Comparison of ENCODE assay signal across 22 cellular contexts in the genomic region with DNA sequence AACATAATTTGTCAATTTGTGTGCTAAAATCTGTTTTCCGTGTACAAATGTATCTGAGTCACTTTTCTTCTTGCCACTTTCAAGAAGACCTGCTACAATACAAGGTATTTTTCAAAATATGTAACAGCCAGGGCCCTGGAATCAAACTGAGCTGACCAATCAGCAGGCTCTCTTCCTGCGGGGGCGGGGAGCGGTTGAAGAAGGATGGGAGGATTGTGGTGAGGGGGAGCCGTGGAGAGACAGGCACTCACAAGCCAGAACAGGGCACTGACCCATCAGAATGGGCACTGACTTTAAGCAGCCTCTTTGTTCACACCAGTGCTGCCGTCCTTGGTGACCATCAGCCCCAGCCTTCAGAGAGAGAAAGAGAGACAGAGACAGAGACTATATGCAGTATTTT.
"Had no signal": no experiment of that assay in that cellular context is flagged by ENCODE, and none has a peak within 500 bp of the region (broad histone marks: within the 10 kb centered on the region; RNA-seq: fewer than 3 reads in every experiment).

No MANE protein-coding gene starts in this region.

- H3K27ac ChIP-seq: brain microvascular endothelial cell, colonic mucosa, left ventricle myocardium inferior, spleen, thoracic aorta had no signal

- H3K4me3 Mint-ChIP-seq: activated CD4-positive, alpha-beta memory T cell treated with anti-CD3 and anti-CD28 coated beads, Interleukin-2, amount 10 ng/mL, durations not matched to agents 7 days and 5 days; immature natural killer cell; naive thymus-derived CD8-positive, alpha-beta T cell; stimulated activated memory B cell treated with anti-CD40 and anti-IgM and Interleukin-4, amounts not matched to agents 10 μg/mL and 1 μg/mL and 100 μg/mL, for 72 hours had no signal

- H3K36me3 ChIP-seq: brain microvascular endothelial cell, colonic mucosa, left ventricle myocardium inferior, thoracic aorta had no signal

- DNase-seq: activated CD4-positive, alpha-beta memory T cell treated with anti-CD3 and anti-CD28 coated beads, Interleukin-2, amount 10 ng/mL, durations not matched to agents 7 days and 5 days; activated CD4-positive, alpha-beta T cell treated with anti-CD3 and anti-CD28 coated beads for 4 hours; activated naive CD4-positive, alpha-beta T cell treated with Interleukin-2 at 50 U/mL for 16 hours; activated T-cell treated with anti-CD3 and anti-CD28 coated beads, Interleukin-2, amount 50 U/mL, for 1 hour; aorta; brain microvascular endothelial cell; central memory CD4-positive, alpha-beta T cell; colonic mucosa; erythroblast; head of caudate nucleus; immature natural killer cell; kidney glomerular epithelial cell; left ventricle myocardium inferior; mammary epithelial cell; naive thymus-derived CD8-positive, alpha-beta T cell; retina; spleen; stimulated activated CD4-positive, alpha-beta T cell treated with anti-CD3 and anti-CD28 coated beads, Interleukin-4, amount 100 ng/mL, for 4 hours; T-helper 2 cell had no signal

- H3K4me1 Mint-ChIP-seq: activated CD4-positive, alpha-beta memory T cell treated with anti-CD3 and anti-CD28 coated beads, Interleukin-2, amount 10 ng/mL, durations not matched to agents 7 days and 5 days; immature natural killer cell had no signal

- H3K27ac Mint-ChIP-seq: activated CD4-positive, alpha-beta memory T cell treated with anti-CD3 and anti-CD28 coated beads, Interleukin-2, amount 10 ng/mL, durations not matched to agents 7 days and 5 days; activated T-helper 2 cell treated with anti-CD3 and anti-CD28 coated beads, Interferon-gamma antibody, Interleukin-2, Interleukin-4, amounts not matched to agents 10 μg/mL and 5 μg/mL and 100 μg/mL, durations not matched to agents 14 hours and 24 hours and 36 hours; immature natural killer cell; naive thymus-derived CD8-positive, alpha-beta T cell; stimulated activated memory B cell treated with anti-CD40 and anti-IgM and Interleukin-4, amounts not matched to agents 10 μg/mL and 1 μg/mL and 100 μg/mL, for 72 hours had no signal

- H3K27me3 ChIP-seq: brain microvascular endothelial cell, colonic mucosa, spleen had no signal

- H3K4me3 ChIP-seq: colonic mucosa, left ventricle myocardium inferior, spleen, thoracic aorta had no signal

- H3K27me3 Mint-ChIP-seq: naive thymus-derived CD8-positive, alpha-beta T cell; stimulated activated memory B cell treated with anti-CD40 and anti-IgM and Interleukin-4, amounts not matched to agents 10 μg/mL and 1 μg/mL and 100 μg/mL, for 72 hours had no signal

- H3K36me3 Mint-ChIP-seq: immature natural killer cell had no signal

- H3K9me3 Mint-ChIP-seq: activated CD4-positive, alpha-beta memory T cell treated with anti-CD3 and anti-CD28 coated beads, Interleukin-2, amount 10 ng/mL, durations not matched to agents 7 days and 5 days; activated T-helper 2 cell treated with anti-CD3 and anti-CD28 coated beads, Interferon-gamma antibody, Interleukin-2, Interleukin-4, amounts not matched to agents 10 μg/mL and 5 μg/mL and 100 μg/mL, durations not matched to agents 14 hours and 24 hours and 36 hours; immature natural killer cell; naive thymus-derived CD8-positive, alpha-beta T cell; stimulated activated memory B cell treated with anti-CD40 and anti-IgM and Interleukin-4, amounts not matched to agents 10 μg/mL and 1 μg/mL and 100 μg/mL, for 72 hours had no signal

- ATAC-seq: naive thymus-derived CD8-positive, alpha-beta T cell; stimulated activated memory B cell treated with anti-CD40 and anti-IgM and Interleukin-4, amounts not matched to agents 10 μg/mL and 1 μg/mL and 100 μg/mL, for 72 hours had no signal

- H3K4me1 ChIP-seq: colonic mucosa, left ventricle myocardium inferior had no signal

- H3K9me3 ChIP-seq: colonic mucosa, left ventricle myocardium inferior, spleen, thoracic aorta had no signal
